36 cellular contexts compared by ENCODE assay signal in the genomic region with DNA sequence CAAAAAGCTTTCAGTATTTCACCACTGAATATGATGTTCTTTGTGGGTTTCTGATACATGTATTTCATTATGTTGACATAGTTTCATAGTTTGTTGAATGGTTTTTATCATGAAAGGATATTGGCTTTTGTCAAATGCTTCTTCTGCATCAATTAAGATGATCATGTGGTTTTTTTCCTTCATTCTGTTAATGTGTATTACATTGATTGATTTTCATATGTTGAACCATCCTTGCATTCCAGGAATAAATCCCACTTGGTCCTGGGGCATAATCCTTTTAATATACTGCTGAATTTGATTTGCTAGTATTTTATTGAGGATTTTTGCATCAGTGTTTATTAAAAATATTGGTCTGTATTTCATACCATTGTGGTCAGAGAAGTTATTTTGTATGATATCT.
"Had no signal": no experiment of that assay in that cellular context is flagged by ENCODE, and none has a peak within 500 bp of the region (broad histone marks: within the 10 kb centered on the region; RNA-seq: fewer than 3 reads in every experiment).

No MANE protein-coding gene starts in this region.

- DNase-seq: Kasumi-1, MG63, MM.1S, MV-4-11, NCI-H1048, NCI-H1092, NCI-H1092 treated with DMSO at 0.1 percent for 48 hours, NCI-H1105, NCI-H1105 treated with DMSO at 0.1 percent for 48 hours, NCI-H1417, NCI-H1417 treated with DMSO at 0.1 percent for 48 hours, NCI-H1436, NCI-H1436 treated with DMSO at 0.1 percent for 48 hours, NCI-H146, NCI-H1694, NCI-H1694 treated with DMSO at 0.1 percent for 48 hours, NCI-H187, NCI-H187 treated with DMSO at 0.1 percent for 48 hours, NCI-H1930, NCI-H2029, NCI-H2029 treated with DMSO at 0.1 percent for 48 hours, NCI-H2081, NCI-H2081 treated with DMSO at 0.1 percent for 48 hours, NCI-H2107, NCI-H2171, NCI-H2171 treated with DMSO at 0.1 percent for 48 hours, NCI-H2227 treated with DMSO at 0.1 percent for 48 hours, NCI-H226, NCI-H345, NCI-H446, NCI-H446 treated with DMSO at 0.1 percent for 48 hours, NCI-H510A, NCI-H510A treated with DMSO at 0.1 percent for 48 hours, NCI-H524, NCI-H524 treated with DMSO at 0.1 percent for 48 hours, NCI-H526 had no signal

- H3K4me3 ChIP-seq: MG63 had no signal

- H3K36me3 ChIP-seq: MG63 had no signal
